In the genomic region with DNA sequence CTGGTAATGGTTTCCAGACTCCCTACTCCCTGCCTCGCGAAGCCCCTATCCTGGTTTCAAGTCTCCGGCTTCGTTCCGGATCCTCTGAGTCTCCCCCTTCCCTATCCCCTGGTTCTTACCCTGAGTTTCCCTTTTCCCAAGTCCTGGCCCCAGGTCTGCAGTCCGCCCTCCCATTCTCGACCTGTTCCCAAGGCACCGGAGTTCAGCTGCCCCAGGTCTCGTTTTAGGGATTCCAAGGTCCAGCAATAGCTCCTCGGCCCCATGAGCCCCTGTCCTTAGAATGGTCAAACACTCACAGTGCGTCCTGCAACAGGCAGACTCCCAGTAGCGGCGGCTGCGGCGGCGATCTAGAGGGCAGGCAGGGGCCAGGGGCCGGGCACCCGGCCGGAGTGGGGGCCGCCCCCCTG, we compare ENCODE assay signal across 8 cellular contexts. TPM values are rescaled to one million over a fixed set of nuclear protein-coding genes. Genes with fewer than 3 reads are reported as not detected.
DNase-seq lines count a peak whose midpoint lies in the region; ATAC-seq, FAIRE-seq and TF ChIP-seq lines count a peak whose summit lies in the region.

No MANE protein-coding gene starts in this region.

- TF ChIP-seq CTCF in bronchial epithelial cell (IDR thresholded peaks at IDR 0.05; ENCODE audit: insufficient read depth, low read length, severe bottlenecking) (no peak), lower leg skin (IDR thresholded peaks at IDR 0.05) (no peak), type B pancreatic cell (conservative IDR thresholded peaks at IDR 0.05) (no peak)

- no peak for TF ChIP-seq POLR2A in lower leg skin (IDR thresholded peaks at IDR 0.05)

- ATAC-seq in activated T-cell treated with anti-CD3 and anti-CD28 coated beads, Interleukin-2, amount 50 U/mL, for 72 hours (replicated peaks in 1 of 2), result no peak
- ATAC-seq in HG03175 (IDR thresholded peaks at IDR 0.05; ENCODE audit: unreplicated experiment) (no peak), GM19455 (IDR thresholded peaks at IDR 0.05; ENCODE audit: unreplicated experiment) (no peak)

- DNase-seq in activated T-cell treated with anti-CD3 and anti-CD28 coated beads, Interleukin-2, amount 50 U/mL, for 72 hours, result no peak
- no peak for DNase-seq in activated T-cell treated with anti-CD3 and anti-CD28 coated beads, Interleukin-2, amount 50 U/mL, for 1 hour
- DNase-seq in bronchial epithelial cell (ENCODE audit: low read depth) (no peak), lower leg skin (ENCODE audit: low spot score in 2 of 2) (no peak), type B pancreatic cell (ENCODE audit: extremely low spot score, unreplicated experiment) (no peak), NCI-H446 treated with DMSO at 0.1 percent for 48 hours (lab: John Stamatoyannopoulos, UW) (no peak)

- FAIRE-seq in bronchial epithelial cell (lab: Jason Lieb, UNC), result no peak

- no peaks in the 10 kb centered on the region for H3K36me3 ChIP-seq in bronchial epithelial cell (ENCODE audit: control insufficient read depth, insufficient read depth, low read length)

- peaks cover 17% of the 10 kb centered on the region for H3K4me1 Mint-ChIP-seq in activated T-cell treated with anti-CD3 and anti-CD28 coated beads, Interleukin-2, amount 50 U/mL, for 72 hours (ENCODE audit: low read depth)
- H3K4me1 Mint-ChIP-seq in type B pancreatic cell (ENCODE audit: unreplicated experiment), result peaks cover 6% of the 10 kb centered on the region

- peak overlapping the region; percentile 77 to 82 for H3K4me3 Mint-ChIP-seq in activated T-cell treated with anti-CD3 and anti-CD28 coated beads, Interleukin-2, amount 50 U/mL, for 72 hours
- peak overlapping the region; percentile 86 for H3K4me3 Mint-ChIP-seq in type B pancreatic cell

- H3K36me3 Mint-ChIP-seq in activated T-cell treated with anti-CD3 and anti-CD28 coated beads, Interleukin-2, amount 50 U/mL, for 72 hours (ENCODE audit: insufficient read depth in 2 of 2), result peaks cover 0 to 2% of the 10 kb centered on the region in 2 donors
- H3K36me3 Mint-ChIP-seq in type B pancreatic cell, result no peaks in the 10 kb centered on the region

- no peaks in the 10 kb centered on the region for H3K9me3 Mint-ChIP-seq in activated T-cell treated with anti-CD3 and anti-CD28 coated beads, Interleukin-2, amount 50 U/mL, for 72 hours
- no peaks in the 10 kb centered on the region for H3K9me3 Mint-ChIP-seq in type B pancreatic cell

- H3K4me3 ChIP-seq in bronchial epithelial cell (ENCODE audit: low read depth, low read length), result peak overlapping the region; percentile 58
- peak overlapping the region; percentile 24 for H3K4me3 ChIP-seq in lower leg skin (ENCODE audit: low read depth, poor library complexity, severe bottlenecking)

- intact Hi-C loops in lower leg skin (cut with DNase I; ENCODE audit: low total_unique reads), result no loop called here

- peaks cover 39% of the 10 kb centered on the region for H3K27me3 Mint-ChIP-seq in activated T-cell treated with anti-CD3 and anti-CD28 coated beads, Interleukin-2, amount 50 U/mL, for 72 hours (ENCODE audit: low read depth)
- peaks cover 71% of the 10 kb centered on the region for H3K27me3 Mint-ChIP-seq in type B pancreatic cell

- H3K27me3 ChIP-seq in bronchial epithelial cell (ENCODE audit: control insufficient read depth, insufficient read depth, low read length), result peaks cover 7% of the 10 kb centered on the region

- 5 to 7% methylated on average over 10 to 19 of the region's 20 CpGs for WGBS in lower leg skin, 2 donors

- no peak overlapping the region for H3K27ac Mint-ChIP-seq in activated T-cell treated with anti-CD3 and anti-CD28 coated beads, Interleukin-2, amount 50 U/mL, for 72 hours
- H3K27ac Mint-ChIP-seq in type B pancreatic cell, result no peak overlapping the region

RNA-seq across cellular contexts. Expression of a gene that starts 0.3 kb away (rescaled TPM):
- total RNA-seq in activated T-cell treated with anti-CD3 and anti-CD28 coated beads, Interleukin-2, amount 50 U/mL, for 72 hours, result under 1 TPM; 0.24 to 0.28 TPM
- total RNA-seq in bronchial epithelial cell (not detected in 2 replicates), lower leg skin (not detected), type B pancreatic cell (ENCODE audit: low replicate concordance) (0.34 TPM in 1 of 2 replicates, not detected in the other)

RNA-seq across cellular contexts. Expression of a gene that starts 4.3 kb away (rescaled TPM):
- 10 to 100 TPM; 44.2 to 47.6 TPM for total RNA-seq in activated T-cell treated with anti-CD3 and anti-CD28 coated beads, Interleukin-2, amount 50 U/mL, for 72 hours
- 8.7 and 12.7 TPM in 2 replicates for total RNA-seq in bronchial epithelial cell
- 10 to 100 TPM; 30.1 to 42.6 (median 39.1) TPM for total RNA-seq in lower leg skin
- total RNA-seq in type B pancreatic cell (ENCODE audit: low replicate concordance), result 48.7 and 61.9 TPM in 2 replicates

RNA-seq across cellular contexts. Expression of a gene that starts 14.9 kb away (rescaled TPM):
- under 1 TPM in 1 of 2 donors, not detected in 1; 0.24 TPM for total RNA-seq in activated T-cell treated with anti-CD3 and anti-CD28 coated beads, Interleukin-2, amount 50 U/mL, for 72 hours
- not detected in 2 replicates for total RNA-seq in bronchial epithelial cell
- total RNA-seq in lower leg skin, result 100 to 1,000 TPM in 1 of 4 donors, 10 to 100 TPM in 1, 1 to 10 TPM in 2; 2.5 to 106 (median 29.8) TPM
- 0.22 TPM in 1 of 2 replicates, not detected in the other for total RNA-seq in type B pancreatic cell (ENCODE audit: low replicate concordance)
